Comparison of ENCODE assay signal across 29 cellular contexts in the genomic region with DNA sequence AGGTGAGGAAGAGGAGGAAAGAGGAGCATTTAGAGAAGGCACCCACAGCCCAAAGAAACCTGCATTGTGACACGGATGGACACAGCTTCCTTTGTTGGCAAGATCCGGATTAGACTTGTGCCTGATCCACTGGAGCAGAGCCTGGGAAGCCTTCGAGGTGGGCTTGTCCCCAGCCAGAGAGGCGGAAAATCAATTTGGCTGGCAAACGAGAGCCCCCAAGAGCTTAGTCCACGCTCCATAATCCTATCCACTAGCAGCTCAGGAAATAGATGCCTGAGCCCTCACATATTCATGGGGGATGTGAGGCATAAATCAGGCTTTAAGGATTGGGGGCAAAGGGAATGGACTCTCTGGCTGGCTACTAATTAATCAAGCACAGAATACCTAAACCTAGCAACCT.
"Had no signal": no experiment of that assay in that cellular context is flagged by ENCODE, and none has a peak within 500 bp of the region (broad histone marks: within the 10 kb centered on the region; RNA-seq: fewer than 3 reads in every experiment).

No MANE protein-coding gene starts in this region.

- H3K4me1 ChIP-seq: upper lobe of left lung, vagina had no signal

- H3K27ac ChIP-seq: epithelial cell of prostate, upper lobe of left lung, vagina had no signal

- H3K4me2 ChIP-seq: smooth muscle cell had no signal

- H3K36me3 ChIP-seq: upper lobe of left lung, vagina had no signal

- ATAC-seq: activated naive CD8-positive, alpha-beta T cell treated with anti-CD3 and anti-CD28 coated beads, Interleukin-2, amount 50 U/mL, for 24 hours; left colon; naive thymus-derived CD4-positive, alpha-beta T cell; stimulated activated memory B cell treated with anti-CD40 and anti-IgM and Interleukin-4, amounts not matched to agents 10 μg/mL and 1 μg/mL and 100 μg/mL, for 72 hours; stimulated activated naive CD8-positive, alpha-beta T cell treated with anti-CD3 and anti-CD28 coated beads, Interleukin-15, amount 100 ng/mL, for 72 hours; T-helper 17 cell; WTC11 had no signal

- DNase-seq: activated CD4-positive, alpha-beta memory T cell treated with anti-CD3 and anti-CD28 coated beads, Interleukin-2, amount 10 ng/mL, durations not matched to agents 7 days and 5 days; activated CD4-positive, alpha-beta T cell treated with anti-CD3 and anti-CD28 coated beads for 1 hour; activated CD4-positive, alpha-beta T cell treated with anti-CD3 and anti-CD28 coated beads, Interleukin-2, amount 10 ng/mL, durations not matched to agents 7 days and 5 days; activated CD8-positive, alpha-beta memory T cell treated with anti-CD3 and anti-CD28 coated beads, Interleukin-2, amount 50 U/mL, for 48 hours; activated gamma-delta T cell treated with Interleukin-2 at 50 U/mL for 16 hours; activated naive CD8-positive, alpha-beta T cell treated with anti-CD3 and anti-CD28 coated beads, Interleukin-2, amount 50 U/mL, for 24 hours; activated T-cell treated with anti-CD3 and anti-CD28 coated beads, Interleukin-2, amount 50 U/mL, for 24 hours; amygdala; central memory CD4-positive, alpha-beta T cell; islet precursor cell; left colon; midbrain; naive thymus-derived CD4-positive, alpha-beta T cell; posterior cingulate gyrus; stimulated activated CD4-positive, alpha-beta T cell treated with anti-CD3 and anti-CD28 coated beads, Interleukin-1b, Interleukin-23, amount 100 ng/mL, for 48 hours; stimulated activated CD4-positive, alpha-beta T cell treated with anti-CD3 and anti-CD28 coated beads, Interleukin-4, amount 100 ng/mL, for 4 hours; stimulated activated CD8-positive, alpha-beta memory T cell treated with anti-CD3 and anti-CD28 coated beads, Interleukin-4, amount 100 ng/mL, for 48 hours; stimulated activated naive CD8-positive, alpha-beta T cell treated with anti-CD3 and anti-CD28 coated beads, Interleukin-15, amount 100 ng/mL, for 72 hours; substantia nigra; T-helper 17 cell; T1000; upper lobe of left lung had no signal

- FAIRE-seq: endometrium, frontal cortex had no signal

- H3K4me3 ChIP-seq: smooth muscle cell, upper lobe of left lung, vagina had no signal

- H3K27me3 ChIP-seq: upper lobe of left lung, vagina had no signal
